Comparison of ENCODE assay signal across 28 cellular contexts in genomic region chr10:104591451-104591850, GRCh38. TPM values are rescaled to one million over a fixed set of nuclear protein-coding genes. Genes with fewer than 3 reads are reported as not detected.
A peak's percentile ranks its signal among the peaks of the same experiment; 100 is the strongest.
DNase-seq lines count a peak whose midpoint lies in the region; ATAC-seq and TF ChIP-seq lines count a peak whose summit lies in the region.
"Had no signal": no experiment of that assay in that cellular context is flagged by ENCODE, and none has a peak within 500 bp of the region (broad histone marks: within the 10 kb centered on the region; RNA-seq: fewer than 3 reads in every experiment).

No MANE protein-coding gene starts in this region.

- H3K4me1 Mint-ChIP-seq in activated CD8-positive, alpha-beta T cell treated with anti-CD3 and anti-CD28 coated beads, Interleukin-2, amount 10 ng/mL, durations not matched to agents 7 days and 5 days (ENCODE audit: low read depth): peaks cover 7% of the 10 kb centered on the region
- H3K4me1 Mint-ChIP-seq in activated CD8-positive, alpha-beta T cell treated with anti-CD3 and anti-CD28 coated beads for 36 hours (ENCODE audit: low read depth): peaks cover 13% of the 10 kb centered on the region
- H3K4me1 Mint-ChIP-seq: CD14-positive monocyte had no signal

- intact Hi-C loops in activated CD8-positive, alpha-beta T cell treated with anti-CD3 and anti-CD28 coated beads for 36 hours (cut with micrococcal nuclease): no loop called here
- intact Hi-C loops in esophagus muscularis mucosa (cut with DNase I): no loop called here
- intact Hi-C loops in PC-9 (cut with micrococcal nuclease; ENCODE audit: unreplicated experiment): no loop called here

- CTCF ChIA-PET in activated CD8-positive, alpha-beta T cell treated with anti-CD3 and anti-CD28 coated beads, Interleukin-2, amount 10 ng/mL, durations not matched to agents 7 days and 5 days (lab: Charles Lee): no interaction called here
- CTCF ChIA-PET in activated CD8-positive, alpha-beta T cell treated with anti-CD3 and anti-CD28 coated beads for 36 hours (lab: Charles Lee): interaction anchor here (1.7 kb wide), 1 partner anchor 12 kb away, joined by 8 read pairs; no protein-coding TSS in a partner anchor
- CTCF ChIA-PET in PC-9 (lab: Charles Lee): no interaction called here

- 94% methylated on average over 3 of the region's 3 CpGs for WGBS in esophagus muscularis mucosa

- no peak for TF ChIP-seq POLR2A in esophagus muscularis mucosa (IDR thresholded peaks at IDR 0.05; ENCODE audit: low read depth)

- no peaks in the 10 kb centered on the region for H3K79me2 ChIP-seq in PC-9 (ENCODE audit: low read depth)

- no peak overlapping the region for H3K27ac Mint-ChIP-seq in activated CD8-positive, alpha-beta T cell treated with anti-CD3 and anti-CD28 coated beads, Interleukin-2, amount 10 ng/mL, durations not matched to agents 7 days and 5 days
- no peak overlapping the region for H3K27ac Mint-ChIP-seq in activated CD8-positive, alpha-beta T cell treated with anti-CD3 and anti-CD28 coated beads for 36 hours
- H3K27ac Mint-ChIP-seq: CD14-positive monocyte; CD4-positive, alpha-beta memory T cell; CD4-positive, CD25-positive, alpha-beta regulatory T cell; CD8-positive, alpha-beta memory T cell had no signal

- H3K36me3 ChIP-seq in esophagus muscularis mucosa (no peaks in the 10 kb centered on the region), PC-9 (ENCODE audit: low read depth) (no peaks in the 10 kb centered on the region)
- H3K36me3 ChIP-seq: BE2C, BLaER1 had no signal

- no peaks in the 10 kb centered on the region for H3K9me3 ChIP-seq in esophagus muscularis mucosa
- no peaks in the 10 kb centered on the region for H3K9me3 ChIP-seq in PC-9 (ENCODE audit: insufficient read depth, low read depth)
- H3K9me3 ChIP-seq: A549, BE2C, BLaER1 had no signal

- H3K4me1 ChIP-seq in esophagus muscularis mucosa (no peaks in the 10 kb centered on the region), PC-9 (replicated peaks; ENCODE audit: insufficient read depth) (no peaks in the 10 kb centered on the region)
- H3K4me1 ChIP-seq: BE2C, BLaER1 had no signal

- H3K4me3 ChIP-seq in esophagus muscularis mucosa: no peak overlapping the region
- H3K4me3 ChIP-seq in PC-9: no peak overlapping the region
- H3K4me3 ChIP-seq: A549, BLaER1, GM12878 had no signal

- no peak overlapping the region for H2AFZ ChIP-seq in PC-9

- H3K27me3 Mint-ChIP-seq in activated CD8-positive, alpha-beta T cell treated with anti-CD3 and anti-CD28 coated beads, Interleukin-2, amount 10 ng/mL, durations not matched to agents 7 days and 5 days (ENCODE audit: low read depth): peaks cover 7% of the 10 kb centered on the region
- peaks cover 11% of the 10 kb centered on the region for H3K27me3 Mint-ChIP-seq in activated CD8-positive, alpha-beta T cell treated with anti-CD3 and anti-CD28 coated beads for 36 hours

- H3F3A ChIP-seq in PC-9 (ENCODE audit: insufficient read depth, low read depth): no peaks in the 10 kb centered on the region

- TF ChIP-seq CTCF in activated CD8-positive, alpha-beta T cell treated with anti-CD3 and anti-CD28 coated beads for 36 hours (IDR thresholded peaks at IDR 0.05): no peak
- TF ChIP-seq CTCF in esophagus muscularis mucosa (IDR thresholded peaks at IDR 0.05) (no peak), PC-9 (conservative IDR thresholded peaks at IDR 0.05) (no peak)

- H3K27me3 ChIP-seq in esophagus muscularis mucosa (no peaks in the 10 kb centered on the region), PC-9 (ENCODE audit: insufficient read depth, low read depth) (peaks cover 6% of the 10 kb centered on the region; the same call in 1 of the 2 replicates)
- H3K27me3 ChIP-seq: BE2C, BLaER1 had no signal

- no peak overlapping the region for H3K4me3 Mint-ChIP-seq in activated CD8-positive, alpha-beta T cell treated with anti-CD3 and anti-CD28 coated beads, Interleukin-2, amount 10 ng/mL, durations not matched to agents 7 days and 5 days
- no peak overlapping the region for H3K4me3 Mint-ChIP-seq in activated CD8-positive, alpha-beta T cell treated with anti-CD3 and anti-CD28 coated beads for 36 hours
- H3K4me3 Mint-ChIP-seq: CD14-positive monocyte; CD4-positive, alpha-beta memory T cell; CD4-positive, CD25-positive, alpha-beta regulatory T cell; CD8-positive, alpha-beta memory T cell had no signal

- TF ChIP-seq EP300 in esophagus muscularis mucosa (IDR thresholded peaks at IDR 0.05): no peak

- DNase-seq in NCI-H446 treated with DMSO at 0.1 percent for 48 hours (lab: John Stamatoyannopoulos, UW) (peak; percentile 9), NCI-H446 (lab: John Stamatoyannopoulos, UW) (no peak), esophagus muscularis mucosa (ENCODE audit: extremely low spot score) (peak; percentile 62), PC-9 (no peak)
- DNase-seq in activated CD8-positive, alpha-beta T cell treated with anti-CD3 and anti-CD28 coated beads, Interleukin-2, amount 10 ng/mL, durations not matched to agents 7 days and 5 days: peak; percentile 13
- DNase-seq in activated CD8-positive, alpha-beta T cell treated with anti-CD3 and anti-CD28 coated beads for 36 hours: no peak
- DNase-seq: ACHN; BE2C; C1 segment of cervical spinal cord; CD4-positive, alpha-beta memory T cell; CD4-positive, CD25-positive, alpha-beta regulatory T cell; CD8-positive, alpha-beta memory T cell; COR-L47; DMS 273 treated with DMSO at 0.1 percent for 48 hours; DMS153; DMS53; DMS79; DND-41; EL; GDM1 had no signal

- BruUV-seq in PC-9 (replicated peaks; lab: Mats Ljungman, UMichigan): no TSS peak

- POLR2A ChIA-PET in activated CD8-positive, alpha-beta T cell treated with anti-CD3 and anti-CD28 coated beads, Interleukin-2, amount 10 ng/mL, durations not matched to agents 7 days and 5 days (lab: Charles Lee): no interaction called here
- POLR2A ChIA-PET in activated CD8-positive, alpha-beta T cell treated with anti-CD3 and anti-CD28 coated beads for 36 hours (lab: Charles Lee): no interaction called here
- POLR2A ChIA-PET in PC-9 (lab: Charles Lee; ENCODE audit: unreplicated experiment): no interaction called here

- no peaks in the 10 kb centered on the region for H3K36me3 Mint-ChIP-seq in activated CD8-positive, alpha-beta T cell treated with anti-CD3 and anti-CD28 coated beads, Interleukin-2, amount 10 ng/mL, durations not matched to agents 7 days and 5 days (ENCODE audit: low read depth)
- H3K36me3 Mint-ChIP-seq in activated CD8-positive, alpha-beta T cell treated with anti-CD3 and anti-CD28 coated beads for 36 hours (ENCODE audit: low read depth): no peaks in the 10 kb centered on the region
- H3K36me3 Mint-ChIP-seq: CD14-positive monocyte; CD4-positive, alpha-beta memory T cell; CD4-positive, CD25-positive, alpha-beta regulatory T cell had no signal

- H3K9me3 Mint-ChIP-seq in activated CD8-positive, alpha-beta T cell treated with anti-CD3 and anti-CD28 coated beads, Interleukin-2, amount 10 ng/mL, durations not matched to agents 7 days and 5 days (ENCODE audit: insufficient read depth): no peaks in the 10 kb centered on the region
- H3K9me3 Mint-ChIP-seq in activated CD8-positive, alpha-beta T cell treated with anti-CD3 and anti-CD28 coated beads for 36 hours: no peaks in the 10 kb centered on the region
- H3K9me3 Mint-ChIP-seq: CD4-positive, alpha-beta memory T cell; CD8-positive, alpha-beta memory T cell had no signal

- no peaks in the 10 kb centered on the region for H4K20me1 ChIP-seq in PC-9 (ENCODE audit: insufficient read depth)
- H4K20me1 ChIP-seq: BLaER1 had no signal

- H3K4me2 ChIP-seq in PC-9: no peak overlapping the region
- H3K4me2 ChIP-seq: A549, BLaER1 had no signal

- H3K9me2 ChIP-seq in PC-9 (ENCODE audit: insufficient read depth): no peaks in the 10 kb centered on the region

- ATAC-seq in activated CD8-positive, alpha-beta T cell treated with anti-CD3 and anti-CD28 coated beads, Interleukin-2, amount 10 ng/mL, durations not matched to agents 7 days and 5 days: no peak
- ATAC-seq in activated CD8-positive, alpha-beta T cell treated with anti-CD3 and anti-CD28 coated beads for 36 hours: no peak
- ATAC-seq: A549, GM12878 had no signal

- H3K27ac ChIP-seq in esophagus muscularis mucosa (replicated peaks in 1 of 4) (no peak overlapping the region), PC-9 (no peak overlapping the region)
- H3K27ac ChIP-seq: 22Rv1, A549, BLaER1 had no signal

RNA-seq across cellular contexts. Expression of gene SORCS3, which starts 49.6 kb away (rescaled TPM):
- not detected for total RNA-seq in activated CD8-positive, alpha-beta T cell treated with anti-CD3 and anti-CD28 coated beads, Interleukin-2, amount 10 ng/mL, durations not matched to agents 7 days and 5 days
- total RNA-seq in activated CD8-positive, alpha-beta T cell treated with anti-CD3 and anti-CD28 coated beads for 36 hours: not detected
- total RNA-seq in esophagus muscularis mucosa (under 1 TPM; 0.26 to 0.50 (median 0.41) TPM), PC-9 (2021) (not detected in 2 replicates)
- total RNA-seq: A172; CD4-positive, CD25-positive, alpha-beta regulatory T cell; CD8-positive, alpha-beta memory T cell; Daoy; G401; GM12878 had no signal

Comparison
In these comparisons a context has a peak if more than half of its experiments do, and no peak if none do; other contexts are left out.
1. DNase-seq: peak in NCI-H446 treated with DMSO at 0.1 percent for 48 hours (single experiment), activated CD8-positive, alpha-beta T cell treated with anti-CD3 and anti-CD28 coated beads, Interleukin-2, amount 10 ng/mL, durations not matched to agents 7 days and 5 days (single experiment) and esophagus muscularis mucosa (single experiment); none in NCI-H446 (0 of 2), activated CD8-positive, alpha-beta T cell treated with anti-CD3 and anti-CD28 coated beads for 36 hours (single experiment) and PC-9 (0 of 2).